8 cellular contexts compared by ENCODE assay signal in the genomic region with DNA sequence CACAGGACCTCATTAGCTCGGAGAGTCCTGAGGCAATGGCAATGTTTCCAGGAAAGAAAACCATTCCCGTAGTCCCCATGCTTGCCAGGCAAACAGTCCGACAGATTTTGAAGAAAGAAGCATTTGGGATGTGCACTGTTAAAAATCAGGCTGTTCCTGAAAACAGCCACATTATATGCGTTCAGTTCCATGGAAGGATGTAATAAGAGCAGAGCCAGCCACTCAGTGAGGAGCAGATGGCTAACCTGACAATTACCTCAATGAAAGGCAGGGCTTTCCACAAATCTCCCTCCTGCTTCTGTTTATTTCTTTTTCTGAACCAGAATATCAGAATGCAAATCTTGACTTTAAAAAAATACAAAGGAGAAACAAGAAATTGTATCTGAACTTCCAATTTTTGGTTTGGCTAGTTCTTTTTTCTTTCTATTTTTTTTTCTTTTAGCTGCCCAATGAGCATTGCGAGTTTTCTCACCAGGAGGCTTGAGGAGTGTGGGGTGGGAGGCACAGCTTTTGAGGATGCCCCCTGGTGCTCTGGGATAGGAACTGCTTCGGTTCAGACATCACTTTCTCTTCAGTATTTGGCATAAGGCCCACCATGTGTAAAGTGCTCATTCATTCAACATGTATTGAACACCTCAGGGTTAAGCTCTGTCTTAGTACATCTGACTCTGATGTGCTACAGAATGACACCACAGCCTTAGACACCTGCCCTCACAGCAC.
DNase-seq lines count a peak whose midpoint lies in the region; ATAC-seq, FAIRE-seq and TF ChIP-seq lines count a peak whose summit lies in the region.

No MANE protein-coding gene starts in this region.

- ATAC-seq in GM21576 (IDR thresholded peaks at IDR 0.05; ENCODE audit: unreplicated experiment): peak; percentile 95

- 78 to 81% methylated on average over 6 of the region's 6 CpGs for WGBS in sigmoid colon, 2 donors

- peak; percentile 55 for DNase-seq in GM03348 (ENCODE audit: low spot score)
- peak; percentile 12 for DNase-seq in HTR-8/SVneo (ENCODE audit: insufficient read length, low spot score)
- DNase-seq in Peyer's patch: no peak
- peak; percentile 37 for DNase-seq in activated T-helper 2 cell treated with anti-CD3 and anti-CD28 coated beads, Interferon-gamma antibody, Interleukin-2, Interleukin-4, amounts not matched to agents 10 μg/mL and 5 μg/mL and 100 μg/mL, durations not matched to agents 14 hours and 24 hours and 36 hours (ENCODE audit: low spot score)
- DNase-seq in globus pallidus (ENCODE audit: low spot score): peak; percentile 14
- DNase-seq in stimulated activated CD4-positive, alpha-beta T cell treated with anti-CD3 and anti-CD28 coated beads, Interleukin-12 subunit alpha, Interleukin-12 subunit beta, amount 100 ng/mL, for 4 hours: peak; percentile 34
- no peak for DNase-seq in sigmoid colon

- peak in 4 of 6 experiments; percentile 34 to 50 (median 39) for TF ChIP-seq CTCF in Peyer's patch (IDR thresholded peaks at IDR 0.05)
- peak in 2 of 4 experiments; percentile 4 to 21 for TF ChIP-seq CTCF in sigmoid colon (IDR thresholded peaks at IDR 0.05)

- intact Hi-C loops in activated T-helper 2 cell treated with anti-CD3 and anti-CD28 coated beads, Interferon-gamma antibody, Interleukin-2, Interleukin-4, amounts not matched to agents 10 μg/mL and 5 μg/mL and 100 μg/mL, durations not matched to agents 14 hours and 24 hours and 36 hours (cut with micrococcal nuclease): loop anchor here (5.0 kb wide), 1 partner anchor 130 kb away; no protein-coding TSS in a partner anchor
- intact Hi-C loops in sigmoid colon (cut with DNase I): no loop called here

- TF ChIP-seq EP300 in sigmoid colon (IDR thresholded peaks at IDR 0.05): no peak

- no peaks in the 10 kb centered on the region for H3K27me3 Mint-ChIP-seq in activated T-helper 2 cell treated with anti-CD3 and anti-CD28 coated beads, Interferon-gamma antibody, Interleukin-2, Interleukin-4, amounts not matched to agents 10 μg/mL and 5 μg/mL and 100 μg/mL, durations not matched to agents 14 hours and 24 hours and 36 hours (ENCODE audit: low read depth)

- H3K36me3 ChIP-seq in Peyer's patch: no peaks in the 10 kb centered on the region
- no peaks in the 10 kb centered on the region for H3K36me3 ChIP-seq in sigmoid colon

- H3K27ac ChIP-seq in Peyer's patch (no peak overlapping the region), sigmoid colon (no peak overlapping the region)

- peaks cover 35% of the 10 kb centered on the region for H3K4me1 Mint-ChIP-seq in activated T-helper 2 cell treated with anti-CD3 and anti-CD28 coated beads, Interferon-gamma antibody, Interleukin-2, Interleukin-4, amounts not matched to agents 10 μg/mL and 5 μg/mL and 100 μg/mL, durations not matched to agents 14 hours and 24 hours and 36 hours (ENCODE audit: low read depth)

- H3K27ac Mint-ChIP-seq in activated T-helper 2 cell treated with anti-CD3 and anti-CD28 coated beads, Interferon-gamma antibody, Interleukin-2, Interleukin-4, amounts not matched to agents 10 μg/mL and 5 μg/mL and 100 μg/mL, durations not matched to agents 14 hours and 24 hours and 36 hours: no peak overlapping the region

- no peak overlapping the region for H3K4me3 ChIP-seq in Peyer's patch
- no peak overlapping the region for H3K4me3 ChIP-seq in sigmoid colon

- H3K9me3 ChIP-seq in Peyer's patch (no peaks in the 10 kb centered on the region), sigmoid colon (no peaks in the 10 kb centered on the region)

- H3K4me1 ChIP-seq in Peyer's patch: no peaks in the 10 kb centered on the region
- H3K4me1 ChIP-seq in sigmoid colon: peaks cover 0 to 10% (median 2%) of the 10 kb centered on the region in 4 donors

- no peak overlapping the region for H3K4me3 Mint-ChIP-seq in activated T-helper 2 cell treated with anti-CD3 and anti-CD28 coated beads, Interferon-gamma antibody, Interleukin-2, Interleukin-4, amounts not matched to agents 10 μg/mL and 5 μg/mL and 100 μg/mL, durations not matched to agents 14 hours and 24 hours and 36 hours (ENCODE audit: low read depth)

- no peaks in the 10 kb centered on the region for H3K27me3 ChIP-seq in Peyer's patch
- H3K27me3 ChIP-seq in sigmoid colon: no peaks in the 10 kb centered on the region

- no peak for FAIRE-seq in HTR-8/SVneo (lab: Jason Lieb, UNC)

- H3K9me3 Mint-ChIP-seq in activated T-helper 2 cell treated with anti-CD3 and anti-CD28 coated beads, Interferon-gamma antibody, Interleukin-2, Interleukin-4, amounts not matched to agents 10 μg/mL and 5 μg/mL and 100 μg/mL, durations not matched to agents 14 hours and 24 hours and 36 hours: no peaks in the 10 kb centered on the region

- peaks cover 15% of the 10 kb centered on the region for H3K36me3 Mint-ChIP-seq in activated T-helper 2 cell treated with anti-CD3 and anti-CD28 coated beads, Interferon-gamma antibody, Interleukin-2, Interleukin-4, amounts not matched to agents 10 μg/mL and 5 μg/mL and 100 μg/mL, durations not matched to agents 14 hours and 24 hours and 36 hours (ENCODE audit: low read depth)

- TF ChIP-seq POLR2A in Peyer's patch (IDR thresholded peaks at IDR 0.05) (no peak), sigmoid colon (IDR thresholded peaks at IDR 0.05) (no peak)

Comparison
In these comparisons a context has a peak if more than half of its experiments do, and no peak if none do; other contexts are left out.
1. DNase-seq: peak in GM03348 (single experiment), HTR-8/SVneo (single experiment), activated T-helper 2 cell treated with anti-CD3 and anti-CD28 coated beads, Interferon-gamma antibody, Interleukin-2, Interleukin-4, amounts not matched to agents 10 μg/mL and 5 μg/mL and 100 μg/mL, durations not matched to agents 14 hours and 24 hours and 36 hours (single experiment), globus pallidus (single experiment) and stimulated activated CD4-positive, alpha-beta T cell treated with anti-CD3 and anti-CD28 coated beads, Interleukin-12 subunit alpha, Interleukin-12 subunit beta, amount 100 ng/mL, for 4 hours (single experiment); none in Peyer's patch (0 of 3) and sigmoid colon (single experiment).